Comparison of ENCODE assay signal across 18 cellular contexts in the genomic region with DNA sequence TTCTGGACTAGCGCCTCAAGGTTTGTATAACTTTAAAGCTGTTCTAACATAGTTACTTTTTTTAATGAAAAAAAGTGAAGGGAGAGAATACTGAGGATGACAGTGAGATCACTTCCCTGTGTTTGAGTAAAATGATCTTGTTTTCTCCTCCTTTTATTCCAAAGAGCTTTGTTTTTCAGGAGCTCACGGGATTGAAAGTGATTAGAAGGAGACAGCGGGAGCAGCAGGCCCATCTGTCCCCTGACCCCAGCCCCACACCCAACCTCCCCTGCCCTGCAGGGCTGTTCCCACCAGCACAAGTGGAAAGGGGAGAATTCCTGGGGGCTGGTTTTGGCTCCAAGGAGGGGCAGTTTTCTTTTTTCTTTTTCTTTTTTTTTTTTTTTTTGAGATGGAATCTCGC. TPM values are rescaled to one million over a fixed set of nuclear protein-coding genes. Genes with fewer than 3 reads are reported as not detected.
A peak's percentile ranks its signal among the peaks of the same experiment; 100 is the strongest.
DNase-seq lines count a peak whose midpoint lies in the region; ATAC-seq and TF ChIP-seq lines count a peak whose summit lies in the region.
"Had no signal": no experiment of that assay in that cellular context is flagged by ENCODE, and none has a peak within 500 bp of the region (broad histone marks: within the 10 kb centered on the region; RNA-seq: fewer than 3 reads in every experiment).

No MANE protein-coding gene starts in this region.

- peaks cover 15% of the 10 kb centered on the region for H3K4me1 Mint-ChIP-seq in nephron progenitor cell
- H3K4me1 Mint-ChIP-seq: CD8-positive, alpha-beta memory T cell had no signal

- H3K9ac ChIP-seq in HUES48 (ENCODE audit: low read depth, low read length) (no peak overlapping the region), NT2/D1 (ENCODE audit: insufficient read length, low read depth) (peak overlapping the region; percentile 61)

- ATAC-seq in Right ventricle myocardium inferior (no peak), HG02588 (IDR thresholded peaks at IDR 0.05; ENCODE audit: unreplicated experiment) (no peak)
- ATAC-seq: PC-3 had no signal

- DNase-seq in NT2/D1 (ENCODE audit: low read depth, low spot score): no peak
- no peak for DNase-seq in nephron progenitor cell
- DNase-seq in hypothalamus (lab: John Stamatoyannopoulos, UW): no peak
- no peak for DNase-seq in posterior vena cava (ENCODE audit: low spot score)
- no peak for DNase-seq in Right ventricle myocardium inferior (ENCODE audit: missing footprints)
- DNase-seq: BE2C; DMS 273 treated with DMSO at 0.1 percent for 48 hours; NCI-H146; NK-92 treated with Interleukin-12 subunit alpha and Interleukin-12 subunit beta, amount 100 ng/mL, for 24 hours; PC-3 had no signal

- H3K4me1 ChIP-seq in HUES48 (ENCODE audit: control insufficient read depth, insufficient read depth, low read length) (peaks cover 9% of the 10 kb centered on the region), NT2/D1 (ENCODE audit: insufficient read depth, insufficient read length) (peaks cover 15% of the 10 kb centered on the region)
- H3K4me1 ChIP-seq: BE2C had no signal

- intact Hi-C loops in posterior vena cava (cut with DNase I) (no loop called here), Right ventricle myocardium inferior (cut with DNase I) (no loop called here)

- no peaks in the 10 kb centered on the region for H3K36me3 Mint-ChIP-seq in nephron progenitor cell (ENCODE audit: low read depth)
- H3K36me3 Mint-ChIP-seq: CD8-positive, alpha-beta memory T cell had no signal

- no peaks in the 10 kb centered on the region for H3K9me3 Mint-ChIP-seq in nephron progenitor cell
- H3K9me3 Mint-ChIP-seq: CD8-positive, alpha-beta memory T cell; H9 had no signal

- H3K4me3 ChIP-seq in HUES48 (ENCODE audit: low read depth, low read length): no peak overlapping the region
- no peak overlapping the region for H3K4me3 ChIP-seq in NT2/D1 (ENCODE audit: insufficient read length, low read depth)

- no peaks in the 10 kb centered on the region for H3K27me3 ChIP-seq in HUES48 (ENCODE audit: control insufficient read depth, insufficient read depth, low read length)
- no peaks in the 10 kb centered on the region for H3K27me3 ChIP-seq in NT2/D1 (ENCODE audit: insufficient read depth, insufficient read length)
- H3K27me3 ChIP-seq: BE2C had no signal

- H3K9me3 ChIP-seq in HUES48 (ENCODE audit: control insufficient read depth, insufficient read depth, low read length): no peaks in the 10 kb centered on the region
- no peaks in the 10 kb centered on the region for H3K9me3 ChIP-seq in NT2/D1 (ENCODE audit: insufficient read depth, low read length)
- H3K9me3 ChIP-seq: BE2C had no signal

- no peak for TF ChIP-seq CTCF in nephron progenitor cell (IDR thresholded peaks at IDR 0.05)

- peak overlapping the region; percentile 59 for H3K27ac ChIP-seq in HUES48 (ENCODE audit: low read depth, low read length)

- peak overlapping the region; percentile 56 for H3K4me3 Mint-ChIP-seq in nephron progenitor cell
- H3K4me3 Mint-ChIP-seq: CD8-positive, alpha-beta memory T cell; H9 had no signal

- no peaks in the 10 kb centered on the region for H3K36me3 ChIP-seq in HUES48 (ENCODE audit: control insufficient read depth, insufficient read depth, low read length)
- H3K36me3 ChIP-seq in NT2/D1 (ENCODE audit: insufficient read depth, insufficient read length, low read length): no peaks in the 10 kb centered on the region
- H3K36me3 ChIP-seq: BE2C had no signal

- H3K27ac Mint-ChIP-seq in nephron progenitor cell: peak overlapping the region; percentile 90
- H3K27ac Mint-ChIP-seq: CD8-positive, alpha-beta memory T cell had no signal

- H3K27me3 Mint-ChIP-seq in nephron progenitor cell (ENCODE audit: low read depth, poor library complexity): peaks cover 14% of the 10 kb centered on the region
- H3K27me3 Mint-ChIP-seq: CD8-positive, alpha-beta memory T cell had no signal

RNA-seq across cellular contexts. Expression of a gene that starts 2.1 kb away (rescaled TPM):
- not detected for total RNA-seq in posterior vena cava
- total RNA-seq in Right ventricle myocardium inferior: not detected
- total RNA-seq: CD8-positive, alpha-beta memory T cell; Daoy; HT-29; NCI-H460; PC-3; SK-MEL-5 had no signal

RNA-seq across cellular contexts. Expression of a gene that starts 21.9 kb away (rescaled TPM):
- not detected for total RNA-seq in posterior vena cava
- total RNA-seq in Right ventricle myocardium inferior: not detected
- total RNA-seq: CD8-positive, alpha-beta memory T cell; Daoy; HT-29; NCI-H460; PC-3; SK-MEL-5 had no signal

RNA-seq across cellular contexts. Expression of a gene that starts 23.0 kb away (rescaled TPM):
- 1 to 10 TPM; 1.5 to 2.8 TPM for total RNA-seq in posterior vena cava
- total RNA-seq in Right ventricle myocardium inferior: 4.9 TPM

RNA-seq across cellular contexts. Expression of a gene that starts 36.1 kb away (rescaled TPM):
- total RNA-seq in posterior vena cava (10 to 100 TPM; 74.1 to 91.3 TPM), Right ventricle myocardium inferior (52.5 TPM)
